8 cellular contexts compared by ENCODE assay signal in the genomic region with DNA sequence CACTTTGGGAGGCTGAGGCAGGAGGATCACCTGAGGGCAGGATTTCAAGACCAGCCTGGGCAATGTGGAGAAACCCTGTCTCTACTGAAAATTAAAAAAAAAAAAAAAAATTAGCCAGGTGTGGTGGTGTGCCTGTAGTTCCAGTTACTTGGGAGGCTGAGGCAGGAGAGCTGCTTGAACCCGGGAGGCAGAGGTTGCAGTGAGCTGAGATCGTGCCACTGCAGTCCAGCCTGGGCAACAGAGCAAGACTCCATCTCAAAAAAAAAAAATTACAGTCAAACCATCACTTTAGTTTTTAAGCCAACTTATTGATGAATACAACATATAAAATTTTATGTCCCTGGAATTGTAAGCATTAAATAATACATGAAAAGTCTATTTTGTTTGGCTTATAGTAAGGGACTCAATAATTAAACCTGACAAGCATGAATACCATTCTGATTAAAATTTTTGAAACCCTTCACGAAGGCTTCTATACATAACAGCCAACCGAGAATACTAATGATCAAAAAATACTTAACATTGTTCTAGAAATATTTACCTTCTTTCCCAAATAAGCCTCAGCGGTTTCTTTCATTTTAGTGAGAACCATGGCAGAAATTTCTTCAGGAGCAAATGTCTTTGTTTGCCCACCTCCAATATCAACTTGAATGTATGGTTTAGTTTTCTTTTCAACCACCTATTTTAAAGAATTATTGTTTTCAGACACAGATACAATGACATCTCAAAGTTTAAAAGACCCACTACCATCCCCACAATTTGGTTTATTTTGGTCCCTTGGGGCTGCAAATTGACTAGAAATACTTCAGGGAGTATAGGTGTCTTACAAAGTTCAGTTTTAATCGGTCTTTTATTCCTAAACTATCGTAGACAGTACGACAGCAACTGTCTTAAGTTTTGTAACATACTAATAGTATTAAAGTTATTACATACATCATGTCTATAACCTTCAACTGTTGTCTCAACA. TPM values are rescaled to one million over a fixed set of nuclear protein-coding genes. Genes with fewer than 3 reads are reported as not detected.
A peak's percentile ranks its signal among the peaks of the same experiment; 100 is the strongest.
DNase-seq lines count a peak whose midpoint lies in the region; ATAC-seq, FAIRE-seq and TF ChIP-seq lines count a peak whose summit lies in the region.

No MANE protein-coding gene starts in this region.

- H3K4me1 ChIP-seq in K562 (replicated peaks in 1 of 2; ENCODE audit: control insufficient read depth in 2 of 2, insufficient read depth in 2 of 2, low read length in 2 of 2) (peaks cover 20 to 34% of the 10 kb centered on the region in 2 experiments; a peak in 4 of 5 replicates), lung (ENCODE audit: control insufficient read depth in 2 of 2, insufficient read depth in 2 of 2, low read length in 2 of 2) (peaks cover 11 to 12% of the 10 kb centered on the region in 2 donors), transverse colon (peaks cover 22 to 59% (median 51%) of the 10 kb centered on the region in 4 donors)

- in situ Hi-C loops in K562 (cut with MboI) = no loop called here
- in situ Hi-C loops in transverse colon (cut with MboI; ENCODE audit: low pct_ligation_motif_present in 1 of 4, low pct_unique_long_range_greater_than_20kb in 1 of 4, low sequenced_read_pairs in 3 of 4) = no loop called here
- in situ Hi-C loops in GM13977 (cut with MboI; ENCODE audit: low pct_unique_long_range_greater_than_20kb, low sequenced_read_pairs, unreplicated experiment) = no loop called here

- H3K4me3 ChIP-seq in K562 = peak overlapping the region; percentile 92
- peak overlapping the region; percentile 98 for H3K4me3 ChIP-seq in lung
- peak overlapping the region; percentile 76 to 86 (median 82) for H3K4me3 ChIP-seq in transverse colon

- peaks cover 70% of the 10 kb centered on the region for H3K79me2 ChIP-seq in K562 (ENCODE audit: control insufficient read depth, insufficient read depth, low read length)

- no peak for FAIRE-seq in K562 (lab: Jason Lieb, UNC)

- ATAC-seq in activated T-cell treated with anti-CD3 and anti-CD28 coated beads, Interleukin-2, amount 50 U/mL, for 72 hours (replicated peaks in 1 of 2) = no peak
- no peak for ATAC-seq in K562
- ATAC-seq in lung (ENCODE audit: insufficient read depth, low FRiP score) = no peak

- no peak overlapping the region for H2AFZ ChIP-seq in K562 (ENCODE audit: low read depth, low read length)

- intact Hi-C loops in K562 (cut with micrococcal nuclease) = loop anchor here (2.0 to 5.0 kb wide), 2 partner anchors 39 to 373 kb away; a partner anchor contains a TSS
- intact Hi-C loops in transverse colon (cut with DNase I; ENCODE audit: low total_unique reads) = no loop called here

- BruUV-seq in K562 (replicated peaks; lab: Mats Ljungman, UMichigan) = no TSS peak

- no peaks in the 10 kb centered on the region for H3K9me1 ChIP-seq in K562 (ENCODE audit: control insufficient read depth, insufficient read depth, low read length)

- peak overlapping the region; percentile 99 for H3K27ac Mint-ChIP-seq in activated T-cell treated with anti-CD3 and anti-CD28 coated beads, Interleukin-2, amount 50 U/mL, for 72 hours

- H3K9me3 ChIP-seq in K562 (replicated peaks; ENCODE audit: control insufficient read depth, insufficient read depth, low read depth, low read length) = no peaks in the 10 kb centered on the region
- H3K9me3 ChIP-seq in lung (ENCODE audit: control insufficient read depth in 2 of 2, insufficient read depth in 1 of 2, low read length in 1 of 2) = no peaks in the 10 kb centered on the region
- no peaks in the 10 kb centered on the region for H3K9me3 ChIP-seq in transverse colon

- H3K36me3 ChIP-seq in K562 (ENCODE audit: control insufficient read depth, insufficient read depth, low read length) (peaks cover 61% of the 10 kb centered on the region), lung (ENCODE audit: control insufficient read depth in 2 of 2, insufficient read depth in 2 of 2, low read length in 2 of 2) (peaks cover 15 to 30% of the 10 kb centered on the region in 2 donors), transverse colon (peaks cover 0 to 38% (median 18%) of the 10 kb centered on the region in 4 donors)

- H3K4me2 ChIP-seq in K562 (ENCODE audit: insufficient read depth, low read length) = peak overlapping the region; percentile 97

- peaks cover 36 to 58% of the 10 kb centered on the region in 2 donors for H3K36me3 Mint-ChIP-seq in activated T-cell treated with anti-CD3 and anti-CD28 coated beads, Interleukin-2, amount 50 U/mL, for 72 hours (ENCODE audit: insufficient read depth in 2 of 2)

- H3K4me1 Mint-ChIP-seq in activated T-cell treated with anti-CD3 and anti-CD28 coated beads, Interleukin-2, amount 50 U/mL, for 72 hours (ENCODE audit: low read depth) = peaks cover 79% of the 10 kb centered on the region

- WGBS in K562 (ENCODE audit: insufficient coverage, low coverage, missing lambda C conversion rate) = 2% methylated on average over 8 of the region's 8 CpGs
- WGBS in lung, 2 donors = 12 to 17% methylated on average over 8 of the region's 8 CpGs
- 15 to 17% methylated on average over 8 of the region's 8 CpGs for WGBS in transverse colon (ENCODE audit: low coverage in 1 of 2), 2 donors

- peaks cover 57% of the 10 kb centered on the region for H4K20me1 ChIP-seq in K562 (replicated peaks; ENCODE audit: control insufficient read depth, insufficient read depth, low read length)

- TF ChIP-seq RAD21 in K562 (CRISPR knock-in tag; conservative IDR thresholded peaks at IDR 0.05 in 1 of 2, IDR thresholded peaks at IDR 0.05 in 1 of 2) = no peak

- CTCF ChIA-PET in K562 (lab: Yijun Ruan, JAX; ENCODE audit: low intra/inter-chr PET ratio) = no interaction called here

- H3K27me3 Mint-ChIP-seq in activated T-cell treated with anti-CD3 and anti-CD28 coated beads, Interleukin-2, amount 50 U/mL, for 72 hours (ENCODE audit: low read depth) = no peaks in the 10 kb centered on the region

- DNase-seq in activated T-cell treated with anti-CD3 and anti-CD28 coated beads, Interleukin-2, amount 50 U/mL, for 72 hours = no peak
- DNase-seq in activated T-cell treated with anti-CD3 and anti-CD28 coated beads for 4 hours = no peak
- DNase-seq in K562 (ENCODE audit: extremely low read depth in 1 of 4, low spot score in 3 of 4) = no peak
- DNase-seq in lung (ENCODE audit: low spot score) = no peak
- no peak for DNase-seq in transverse colon
- no peak for DNase-seq in AML-193 (lab: John Stamatoyannopoulos, UW)
- no peak for DNase-seq in GM13977 (ENCODE audit: low spot score)
- no peak for DNase-seq in putamen (ENCODE audit: low spot score)

- POLR2A ChIA-PET in K562 (lab: Yijun Ruan, JAX) = interaction anchor here (0.6 to 2.7 kb wide), 14 partner anchors 11 to 1020 kb away, joined by 3 to 40 read pairs (median 7); a partner anchor contains a TSS

- peak overlapping the region; percentile 94 for H3K27ac ChIP-seq in K562 (ENCODE audit: extremely low read depth, low read depth, low read length)
- peak overlapping the region in 1 of 2 donors; percentile 87 for H3K27ac ChIP-seq in lung (ENCODE audit: low read depth in 1 of 2, low read length in 1 of 2)
- peak overlapping the region; percentile 91 to 97 (median 96) for H3K27ac ChIP-seq in transverse colon

- H3K27me3 ChIP-seq in K562 (ENCODE audit: control insufficient read depth in 2 of 2, insufficient read depth in 2 of 2, low read length in 2 of 2) (no peaks in the 10 kb centered on the region; a peak in 1 of 5 replicates), lung (ENCODE audit: control insufficient read depth, insufficient read depth) (no peaks in the 10 kb centered on the region), transverse colon (no peaks in the 10 kb centered on the region)

- TF ChIP-seq EP300 in K562 (IDR thresholded peaks at IDR 0.05; ENCODE audit: low read length) (no peak), transverse colon (IDR thresholded peaks at IDR 0.05; ENCODE audit: low read depth) (no peak)

- H3K9ac ChIP-seq in K562 (ENCODE audit: insufficient read depth in 1 of 2, low read depth in 2 of 2, low read length in 2 of 2) = peak overlapping the region; percentile 96

- H3K9me3 Mint-ChIP-seq in activated T-cell treated with anti-CD3 and anti-CD28 coated beads, Interleukin-2, amount 50 U/mL, for 72 hours = no peaks in the 10 kb centered on the region

- H3K4me3 Mint-ChIP-seq in activated T-cell treated with anti-CD3 and anti-CD28 coated beads, Interleukin-2, amount 50 U/mL, for 72 hours = peak overlapping the region; percentile 90 to 94

- TF ChIP-seq POLR2A in K562 (conservative IDR thresholded peaks at IDR 0.05) (no peak), transverse colon (IDR thresholded peaks at IDR 0.05) (no peak)

- no peak for TF ChIP-seq CTCF in K562 (IDR thresholded peaks at IDR 0.05 in 2 of 3, conservative IDR thresholded peaks at IDR 0.05 in 1 of 3; ENCODE audit: insufficient read depth in 2 of 3, low read depth in 1 of 3, low read length in 3 of 3)
- TF ChIP-seq CTCF in lung (IDR thresholded peaks at IDR 0.05; ENCODE audit: control extremely low read depth, extremely low read depth) = no peak
- no peak for TF ChIP-seq CTCF in transverse colon (IDR thresholded peaks at IDR 0.05)
- no peak for TF ChIP-seq CTCF in GM13977 (IDR thresholded peaks at IDR 0.05; ENCODE audit: extremely low read depth, insufficient read depth, missing control alignments)

RNA-seq across cellular contexts. Expression of a gene that starts 1.2 kb away (rescaled TPM):
- total RNA-seq in activated T-cell treated with anti-CD3 and anti-CD28 coated beads, Interleukin-2, amount 50 U/mL, for 72 hours = 100 to 1,000 TPM; 211 to 290 TPM
- 366 and 632 TPM in 2 replicates for total RNA-seq in K562 (2011; cell fraction: chromatin; rRNA removed; ENCODE audit: low replicate concordance)
- total RNA-seq in K562 (2011; cell fraction: nucleolus; rRNA removed) = 590 and 687 TPM in 2 replicates
- 558 and 752 TPM in 2 replicates for total RNA-seq in K562 (2011; cell fraction: nucleoplasm; rRNA removed)
- total RNA-seq in K562 (2014; rRNA removed) (96.5 and 110 TPM in 2 replicates), K562 (2014; rRNA removed; fragmentation: Illumina TruSeq; extraction: Trizol) (64.8 and 71.7 TPM in 2 replicates), K562 (2015; rRNA removed; fragmentation: Illumina TruSeq; extraction: Trizol) (54.3 and 55.1 TPM in 2 replicates), K562 (2021) (215 and 223 TPM in 2 replicates), lung (100 to 1,000 TPM; 144 to 382 TPM), transverse colon (100 to 1,000 TPM in 1 of 4 donors, 10 to 100 TPM in 3; 49.8 to 115 (median 66.1) TPM)
- polyA plus RNA-seq in K562 (2011; rRNA removed) (124 and 160 TPM in 2 replicates), K562 (2014; fragmentation: Illumina TruSeq; extraction: Trizol) (222 and 265 TPM in 2 replicates), K562 (2014; fragmentation: Nextera tagmentation; extraction: Ambion mirVana) (100 to 1,000 TPM in 1 of 2 experiments, 10 to 100 TPM in 1; 48.0 to 113 TPM), K562 (2014; rRNA removed) (156 and 169 TPM in 2 replicates), lung (100 to 1,000 TPM; 122 to 431 TPM)
- 64.7 and 120 TPM in 2 replicates for polyA plus RNA-seq in K562 (2011; cell fraction: cytosol; rRNA removed)
- 65.0 and 135 TPM in 2 replicates for polyA plus RNA-seq in K562 (2011; cell fraction: nucleus; rRNA removed)
- polyA plus RNA-seq in K562 (2012) = 209 and 415 TPM in 2 replicates
- 183 and 250 TPM in 2 replicates for polyA minus RNA-seq in K562 (2011; rRNA and poly(A)+ RNA removed)
- 152 and 186 TPM in 2 replicates for polyA minus RNA-seq in K562 (2011; cell fraction: cytosol; rRNA and poly(A)+ RNA removed)
- polyA minus RNA-seq in K562 (2011; cell fraction: nucleus; rRNA and poly(A)+ RNA removed) = 35.9 and 116 TPM in 2 replicates

RNA-seq across cellular contexts. Expression of a gene that starts 21.7 kb away (rescaled TPM):
- total RNA-seq in activated T-cell treated with anti-CD3 and anti-CD28 coated beads, Interleukin-2, amount 50 U/mL, for 72 hours = 10 to 100 TPM; 40.0 to 51.9 TPM
- total RNA-seq in K562 (2011; cell fraction: chromatin; rRNA removed; ENCODE audit: low replicate concordance) = 147 and 326 TPM in 2 replicates
- 62.2 and 74.2 TPM in 2 replicates for total RNA-seq in K562 (2011; cell fraction: nucleolus; rRNA removed)
- total RNA-seq in K562 (2011; cell fraction: nucleoplasm; rRNA removed) = 130 and 154 TPM in 2 replicates
- 45.3 and 46.0 TPM in 2 replicates for total RNA-seq in K562 (2014; rRNA removed)
- 66.1 and 71.7 TPM in 2 replicates for total RNA-seq in K562 (2014; rRNA removed; fragmentation: Illumina TruSeq; extraction: Trizol)
- 52.8 and 56.8 TPM in 2 replicates for total RNA-seq in K562 (2015; rRNA removed; fragmentation: Illumina TruSeq; extraction: Trizol)
- total RNA-seq in K562 (2021) = 62.1 and 65.6 TPM in 2 replicates
- 36.3 TPM in 2 replicates for polyA plus RNA-seq in K562 (2011; rRNA removed)
- 12.1 and 18.4 TPM in 2 replicates for polyA plus RNA-seq in K562 (2011; cell fraction: cytosol; rRNA removed)
- 43.5 and 52.1 TPM in 2 replicates for polyA plus RNA-seq in K562 (2011; cell fraction: nucleus; rRNA removed)
- 24.5 and 24.6 TPM in 2 replicates for polyA plus RNA-seq in K562 (2012)
- polyA plus RNA-seq in K562 (2014; fragmentation: Illumina TruSeq; extraction: Trizol) = 40.7 and 45.5 TPM in 2 replicates
- polyA plus RNA-seq in K562 (2014; fragmentation: Nextera tagmentation; extraction: Ambion mirVana) = 10 to 100 TPM in 1 of 2 experiments, 1 to 10 TPM in 1; 9.5 to 12.0 TPM
- polyA plus RNA-seq in K562 (2014; rRNA removed) = 25.7 and 28.6 TPM in 2 replicates
- polyA minus RNA-seq in K562 (2011; rRNA and poly(A)+ RNA removed) = 96.0 and 122 TPM in 2 replicates
- polyA minus RNA-seq in K562 (2011; cell fraction: cytosol; rRNA and poly(A)+ RNA removed) = 42.0 and 47.0 TPM in 2 replicates
- polyA minus RNA-seq in K562 (2011; cell fraction: nucleus; rRNA and poly(A)+ RNA removed) = 42.1 and 80.3 TPM in 2 replicates
- 100 to 1,000 TPM in 1 of 2 donors, 10 to 100 TPM in 1; 57.8 to 138 TPM for total RNA-seq in lung
- polyA plus RNA-seq in lung = 10 to 100 TPM; 10.6 to 12.6 TPM
- 10 to 100 TPM; 27.7 to 80.4 (median 48.4) TPM for total RNA-seq in transverse colon

RNA-seq across cellular contexts. Expression of a gene that starts 39.6 kb away (rescaled TPM):
- 10 to 100 TPM; 28.1 to 32.7 TPM for total RNA-seq in activated T-cell treated with anti-CD3 and anti-CD28 coated beads, Interleukin-2, amount 50 U/mL, for 72 hours
- 14.7 and 22.7 TPM in 2 replicates for total RNA-seq in K562 (2011; cell fraction: chromatin; rRNA removed; ENCODE audit: low replicate concordance)
- 18.2 and 21.8 TPM in 2 replicates for total RNA-seq in K562 (2011; cell fraction: nucleolus; rRNA removed)
- 18.0 and 21.3 TPM in 2 replicates for total RNA-seq in K562 (2011; cell fraction: nucleoplasm; rRNA removed)
- total RNA-seq in K562 (2014; rRNA removed) (38.3 and 52.9 TPM in 2 replicates), K562 (2014; rRNA removed; fragmentation: Illumina TruSeq; extraction: Trizol) (46.6 and 50.3 TPM in 2 replicates), K562 (2015; rRNA removed; fragmentation: Illumina TruSeq; extraction: Trizol) (47.5 and 49.4 TPM in 2 replicates), K562 (2021) (47.4 and 51.5 TPM in 2 replicates), lung (10 to 100 TPM; 10.4 to 17.8 TPM), transverse colon (1 to 10 TPM in 3 of 4 donors, not detected in 1; 5.2 to 8.7 (median 8.6) TPM)
- polyA plus RNA-seq in K562 (2011; rRNA removed) (68.2 and 68.4 TPM in 2 replicates), K562 (2014; fragmentation: Illumina TruSeq; extraction: Trizol) (52.7 and 59.3 TPM in 2 replicates), K562 (2014; fragmentation: Nextera tagmentation; extraction: Ambion mirVana) (100 to 1,000 TPM in 1 of 2 experiments, 10 to 100 TPM in 1; 81.5 to 113 TPM), K562 (2014; rRNA removed) (52.8 and 54.2 TPM in 2 replicates), lung (10 to 100 TPM; 17.7 to 31.0 TPM)
- polyA plus RNA-seq in K562 (2011; cell fraction: cytosol; rRNA removed) = 58.3 and 66.8 TPM in 2 replicates
- 39.3 and 47.1 TPM in 2 replicates for polyA plus RNA-seq in K562 (2011; cell fraction: nucleus; rRNA removed)
- 40.4 and 73.3 TPM in 2 replicates for polyA plus RNA-seq in K562 (2012)
- polyA minus RNA-seq in K562 (2011; rRNA and poly(A)+ RNA removed) = 40.8 and 47.8 TPM in 2 replicates
- 17.8 and 19.6 TPM in 2 replicates for polyA minus RNA-seq in K562 (2011; cell fraction: cytosol; rRNA and poly(A)+ RNA removed)
- polyA minus RNA-seq in K562 (2011; cell fraction: nucleus; rRNA and poly(A)+ RNA removed) = 6.1 and 10.8 TPM in 2 replicates

RNA-seq across cellular contexts. Expression of a gene that starts 50.3 kb away (rescaled TPM):
- total RNA-seq in activated T-cell treated with anti-CD3 and anti-CD28 coated beads, Interleukin-2, amount 50 U/mL, for 72 hours = 10 to 100 TPM; 38.0 to 41.4 TPM
- total RNA-seq in K562 (2011; cell fraction: chromatin; rRNA removed; ENCODE audit: low replicate concordance) = 6.8 and 18.2 TPM in 2 replicates
- total RNA-seq in K562 (2011; cell fraction: nucleolus; rRNA removed) = 5.5 and 5.7 TPM in 2 replicates
- total RNA-seq in K562 (2011; cell fraction: nucleoplasm; rRNA removed) = 11.7 and 18.9 TPM in 2 replicates
- total RNA-seq in K562 (2014; rRNA removed) (18.8 and 23.1 TPM in 2 replicates), K562 (2014; rRNA removed; fragmentation: Illumina TruSeq; extraction: Trizol) (41.0 and 48.5 TPM in 2 replicates), K562 (2015; rRNA removed; fragmentation: Illumina TruSeq; extraction: Trizol) (33.7 and 36.5 TPM in 2 replicates), K562 (2021) (41.5 and 44.8 TPM in 2 replicates), lung (10 to 100 TPM; 27.3 to 37.0 TPM), transverse colon (10 to 100 TPM; 15.1 to 34.7 (median 29.9) TPM)
- polyA plus RNA-seq in K562 (2011; rRNA removed) (27.4 and 44.8 TPM in 2 replicates), K562 (2014; fragmentation: Illumina TruSeq; extraction: Trizol) (36.0 and 40.9 TPM in 2 replicates), K562 (2014; fragmentation: Nextera tagmentation; extraction: Ambion mirVana) (10 to 100 TPM; 35.0 to 38.3 TPM), K562 (2014; rRNA removed) (25.4 and 30.0 TPM in 2 replicates), lung (10 to 100 TPM; 20.8 to 23.5 TPM)
- 10.1 and 24.5 TPM in 2 replicates for polyA plus RNA-seq in K562 (2011; cell fraction: cytosol; rRNA removed)
- 5.7 and 10.9 TPM in 2 replicates for polyA plus RNA-seq in K562 (2011; cell fraction: nucleus; rRNA removed)
- 26.5 and 30.6 TPM in 2 replicates for polyA plus RNA-seq in K562 (2012)
- polyA minus RNA-seq in K562 (2011; rRNA and poly(A)+ RNA removed) = 37.4 and 46.7 TPM in 2 replicates
- polyA minus RNA-seq in K562 (2011; cell fraction: cytosol; rRNA and poly(A)+ RNA removed) = 16.5 and 21.3 TPM in 2 replicates
- polyA minus RNA-seq in K562 (2011; cell fraction: nucleus; rRNA and poly(A)+ RNA removed) = 3.4 and 8.1 TPM in 2 replicates
